In the genomic region with DNA sequence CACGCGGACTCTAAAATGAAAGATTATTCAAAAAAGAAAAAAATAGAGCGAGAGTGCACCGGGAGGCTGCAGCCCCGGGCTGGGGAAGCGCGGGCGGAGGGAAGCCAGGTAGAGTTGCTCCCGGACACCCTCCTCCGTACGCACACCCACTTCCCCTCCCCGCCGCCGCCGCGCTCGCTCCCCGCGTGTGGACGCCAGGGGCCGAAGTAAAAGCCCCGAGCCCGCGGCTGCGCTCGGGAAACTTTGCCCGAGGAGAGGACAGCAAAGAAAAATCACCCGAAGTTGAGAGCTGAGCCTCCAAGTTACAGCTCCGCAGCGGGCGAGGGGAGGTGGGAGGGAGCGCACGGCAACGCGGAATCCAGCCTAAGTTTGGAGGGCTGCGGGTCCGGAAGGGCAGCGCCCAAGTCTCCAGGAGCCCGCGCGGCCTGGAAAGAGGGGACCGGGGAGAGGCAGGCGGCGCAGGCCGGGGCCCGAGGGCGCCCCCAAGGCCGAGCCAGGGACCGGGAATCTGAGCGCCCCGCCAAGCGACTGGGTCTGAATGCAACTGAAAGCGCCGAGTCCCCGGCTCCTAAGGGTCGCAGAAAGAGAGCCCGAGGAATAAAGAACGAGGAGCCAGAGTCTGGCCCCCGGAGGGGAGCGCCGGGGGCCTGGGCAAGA, we compare ENCODE assay signal across 1 cellular context.
A peak's percentile ranks its signal among the peaks of the same experiment; 100 is the strongest.
TF ChIP-seq lines count a peak whose summit lies in the region.

No MANE protein-coding gene starts in this region.

TF ChIP-seq in HepG2, 621 proteins besides CTCF, POLR2A, EP300 and RAD21:
- 0 out of 2 replicates have a peak, but pooled peaks have one; percentile 7 for TF ChIP-seq PHF21A (CRISPR knock-in tag; IDR thresholded peaks at IDR 0.05)
- TF ChIP-seq SRSF1 (optimal IDR thresholded peaks at IDR 0.05; ENCODE audit: low read depth, low read length), result peak; percentile 52
- TF ChIP-seq EZH2 (conservative IDR thresholded peaks at IDR 0.05; ENCODE audit: low read depth, low read length), result peak; percentile 80; the same call in 1 of the 2 replicates
- TF ChIP-seq ZNF605 (CRISPR knock-in tag; IDR thresholded peaks at IDR 0.05), result peak; percentile 51; the same call in 1 of the 2 replicates
- TF ChIP-seq HNRNPK (IDR thresholded peaks at IDR 0.05; ENCODE audit: low read depth, low read length, poor library complexity, severe bottlenecking), result peak; percentile 47
- TF ChIP-seq ZNF780A (CRISPR knock-in tag; IDR thresholded peaks at IDR 0.05), result no peak
- peak; percentile 27 for TF ChIP-seq HNRNPLL (IDR thresholded peaks at IDR 0.05; ENCODE audit: low read depth, low read length, poor library complexity, severe bottlenecking)
- TF ChIP-seq ZNF563 (CRISPR knock-in tag; IDR thresholded peaks at IDR 0.05), result 0 out of 2 replicates have a peak, but pooled peaks have one; percentile 37
- TF ChIP-seq XRCC5 (optimal IDR thresholded peaks at IDR 0.05; ENCODE audit: low read length), result peak; percentile 17
- TF ChIP-seq, protein P1, sequence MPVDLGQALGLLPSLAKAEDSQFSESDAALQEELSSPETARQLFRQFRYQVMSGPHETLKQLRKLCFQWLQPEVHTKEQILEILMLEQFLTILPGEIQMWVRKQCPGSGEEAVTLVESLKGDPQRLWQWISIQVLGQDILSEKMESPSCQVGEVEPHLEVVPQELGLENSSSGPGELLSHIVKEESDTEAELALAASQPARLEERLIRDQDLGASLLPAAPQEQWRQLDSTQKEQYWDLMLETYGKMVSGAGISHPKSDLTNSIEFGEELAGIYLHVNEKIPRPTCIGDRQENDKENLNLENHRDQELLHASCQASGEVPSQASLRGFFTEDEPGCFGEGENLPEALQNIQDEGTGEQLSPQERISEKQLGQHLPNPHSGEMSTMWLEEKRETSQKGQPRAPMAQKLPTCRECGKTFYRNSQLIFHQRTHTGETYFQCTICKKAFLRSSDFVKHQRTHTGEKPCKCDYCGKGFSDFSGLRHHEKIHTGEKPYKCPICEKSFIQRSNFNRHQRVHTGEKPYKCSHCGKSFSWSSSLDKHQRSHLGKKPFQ (CRISPR knock-in tag; IDR thresholded peaks at IDR 0.05; ENCODE audit: insufficient replicate concordance), result peak; percentile 32
- TF ChIP-seq NFKB2 (CRISPR knock-in tag; IDR thresholded peaks at IDR 0.05; ENCODE audit: borderline replicate concordance), result 0 out of 2 replicates have a peak, but pooled peaks have one; percentile 29
- TF ChIP-seq ZNF354B (CRISPR knock-in tag; IDR thresholded peaks at IDR 0.05), result no peak
- peak; percentile 30; the same call in 1 of the 2 replicates for TF ChIP-seq BCL6 (CRISPR knock-in tag; IDR thresholded peaks at IDR 0.05)
- TF ChIP-seq, protein P2, sequence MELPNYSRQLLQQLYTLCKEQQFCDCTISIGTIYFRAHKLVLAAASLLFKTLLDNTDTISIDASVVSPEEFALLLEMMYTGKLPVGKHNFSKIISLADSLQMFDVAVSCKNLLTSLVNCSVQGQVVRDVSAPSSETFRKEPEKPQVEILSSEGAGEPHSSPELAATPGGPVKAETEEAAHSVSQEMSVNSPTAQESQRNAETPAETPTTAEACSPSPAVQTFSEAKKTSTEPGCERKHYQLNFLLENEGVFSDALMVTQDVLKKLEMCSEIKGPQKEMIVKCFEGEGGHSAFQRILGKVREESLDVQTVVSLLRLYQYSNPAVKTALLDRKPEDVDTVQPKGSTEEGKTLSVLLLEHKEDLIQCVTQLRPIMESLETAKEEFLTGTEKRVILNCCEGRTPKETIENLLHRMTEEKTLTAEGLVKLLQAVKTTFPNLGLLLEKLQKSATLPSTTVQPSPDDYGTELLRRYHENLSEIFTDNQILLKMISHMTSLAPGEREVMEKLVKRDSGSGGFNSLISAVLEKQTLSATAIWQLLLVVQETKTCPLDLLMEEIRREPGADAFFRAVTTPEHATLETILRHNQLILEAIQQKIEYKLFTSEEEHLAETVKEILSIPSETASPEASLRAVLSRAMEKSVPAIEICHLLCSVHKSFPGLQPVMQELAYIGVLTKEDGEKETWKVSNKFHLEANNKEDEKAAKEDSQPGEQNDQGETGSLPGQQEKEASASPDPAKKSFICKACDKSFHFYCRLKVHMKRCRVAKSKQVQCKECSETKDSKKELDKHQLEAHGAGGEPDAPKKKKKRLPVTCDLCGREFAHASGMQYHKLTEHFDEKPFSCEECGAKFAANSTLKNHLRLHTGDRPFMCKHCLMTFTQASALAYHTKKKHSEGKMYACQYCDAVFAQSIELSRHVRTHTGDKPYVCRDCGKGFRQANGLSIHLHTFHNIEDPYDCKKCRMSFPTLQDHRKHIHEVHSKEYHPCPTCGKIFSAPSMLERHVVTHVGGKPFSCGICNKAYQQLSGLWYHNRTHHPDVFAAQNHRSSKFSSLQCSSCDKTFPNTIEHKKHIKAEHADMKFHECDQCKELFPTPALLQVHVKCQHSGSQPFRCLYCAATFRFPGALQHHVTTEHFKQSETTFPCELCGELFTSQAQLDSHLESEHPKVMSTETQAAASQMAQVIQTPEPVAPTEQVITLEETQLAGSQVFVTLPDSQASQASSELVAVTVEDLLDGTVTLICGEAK (IDR thresholded peaks at IDR 0.05), result no peak
- TF ChIP-seq, protein P2 (CRISPR knock-in tag; IDR thresholded peaks at IDR 0.05), result no peak
- TF ChIP-seq SRY (CRISPR knock-in tag; IDR thresholded peaks at IDR 0.05), result 0 out of 2 replicates have a peak, but pooled peaks have one; percentile 41
- TF ChIP-seq BORCS8-MEF2B (CRISPR knock-in tag; IDR thresholded peaks at IDR 0.05), result no peak
- TF ChIP-seq SAP130 (CRISPR knock-in tag; IDR thresholded peaks at IDR 0.05; ENCODE audit: low read depth), result no peak
- TF ChIP-seq, protein P3, sequence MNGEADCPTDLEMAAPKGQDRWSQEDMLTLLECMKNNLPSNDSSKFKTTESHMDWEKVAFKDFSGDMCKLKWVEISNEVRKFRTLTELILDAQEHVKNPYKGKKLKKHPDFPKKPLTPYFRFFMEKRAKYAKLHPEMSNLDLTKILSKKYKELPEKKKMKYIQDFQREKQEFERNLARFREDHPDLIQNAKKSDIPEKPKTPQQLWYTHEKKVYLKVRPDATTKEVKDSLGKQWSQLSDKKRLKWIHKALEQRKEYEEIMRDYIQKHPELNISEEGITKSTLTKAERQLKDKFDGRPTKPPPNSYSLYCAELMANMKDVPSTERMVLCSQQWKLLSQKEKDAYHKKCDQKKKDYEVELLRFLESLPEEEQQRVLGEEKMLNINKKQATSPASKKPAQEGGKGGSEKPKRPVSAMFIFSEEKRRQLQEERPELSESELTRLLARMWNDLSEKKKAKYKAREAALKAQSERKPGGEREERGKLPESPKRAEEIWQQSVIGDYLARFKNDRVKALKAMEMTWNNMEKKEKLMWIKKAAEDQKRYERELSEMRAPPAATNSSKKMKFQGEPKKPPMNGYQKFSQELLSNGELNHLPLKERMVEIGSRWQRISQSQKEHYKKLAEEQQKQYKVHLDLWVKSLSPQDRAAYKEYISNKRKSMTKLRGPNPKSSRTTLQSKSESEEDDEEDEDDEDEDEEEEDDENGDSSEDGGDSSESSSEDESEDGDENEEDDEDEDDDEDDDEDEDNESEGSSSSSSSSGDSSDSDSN (CRISPR knock-in tag; IDR thresholded peaks at IDR 0.05), result peak; percentile 55
- TF ChIP-seq, protein P4, sequence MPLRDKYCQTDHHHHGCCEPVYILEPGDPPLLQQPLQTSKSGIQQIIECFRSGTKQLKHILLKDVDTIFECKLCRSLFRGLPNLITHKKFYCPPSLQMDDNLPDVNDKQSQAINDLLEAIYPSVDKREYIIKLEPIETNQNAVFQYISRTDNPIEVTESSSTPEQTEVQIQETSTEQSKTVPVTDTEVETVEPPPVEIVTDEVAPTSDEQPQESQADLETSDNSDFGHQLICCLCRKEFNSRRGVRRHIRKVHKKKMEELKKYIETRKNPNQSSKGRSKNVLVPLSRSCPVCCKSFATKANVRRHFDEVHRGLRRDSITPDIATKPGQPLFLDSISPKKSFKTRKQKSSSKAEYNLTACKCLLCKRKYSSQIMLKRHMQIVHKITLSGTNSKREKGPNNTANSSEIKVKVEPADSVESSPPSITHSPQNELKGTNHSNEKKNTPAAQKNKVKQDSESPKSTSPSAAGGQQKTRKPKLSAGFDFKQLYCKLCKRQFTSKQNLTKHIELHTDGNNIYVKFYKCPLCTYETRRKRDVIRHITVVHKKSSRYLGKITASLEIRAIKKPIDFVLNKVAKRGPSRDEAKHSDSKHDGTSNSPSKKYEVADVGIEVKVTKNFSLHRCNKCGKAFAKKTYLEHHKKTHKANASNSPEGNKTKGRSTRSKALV (CRISPR knock-in tag; IDR thresholded peaks at IDR 0.05), result peak; percentile 91
- TF ChIP-seq ATF7 (IDR thresholded peaks at IDR 0.05), result no peak
- no peak for TF ChIP-seq ATF7 (CRISPR knock-in tag; IDR thresholded peaks at IDR 0.05)
- 0 out of 2 replicates have a peak, but pooled peaks have one; percentile 6 for TF ChIP-seq SMAD1 (CRISPR knock-in tag; IDR thresholded peaks at IDR 0.05; ENCODE audit: borderline replicate concordance, low read depth)
- TF ChIP-seq GABPB1 (CRISPR knock-in tag; IDR thresholded peaks at IDR 0.05), result peak; percentile 30; the same call in 1 of the 2 replicates
